ENCODE assay signal across 1 cellular context in genomic region chr1:31760901-31761470, GRCh38.
A peak's percentile ranks its signal among the peaks of the same experiment; 100 is the strongest.
TF ChIP-seq lines count a peak whose summit lies in the region.

No MANE protein-coding gene starts in this region.

TF ChIP-seq in K562, 482 proteins besides CTCF, POLR2A, EP300 and RAD21 (continued from another document and continues in another):
- TF ChIP-seq, protein P1, sequence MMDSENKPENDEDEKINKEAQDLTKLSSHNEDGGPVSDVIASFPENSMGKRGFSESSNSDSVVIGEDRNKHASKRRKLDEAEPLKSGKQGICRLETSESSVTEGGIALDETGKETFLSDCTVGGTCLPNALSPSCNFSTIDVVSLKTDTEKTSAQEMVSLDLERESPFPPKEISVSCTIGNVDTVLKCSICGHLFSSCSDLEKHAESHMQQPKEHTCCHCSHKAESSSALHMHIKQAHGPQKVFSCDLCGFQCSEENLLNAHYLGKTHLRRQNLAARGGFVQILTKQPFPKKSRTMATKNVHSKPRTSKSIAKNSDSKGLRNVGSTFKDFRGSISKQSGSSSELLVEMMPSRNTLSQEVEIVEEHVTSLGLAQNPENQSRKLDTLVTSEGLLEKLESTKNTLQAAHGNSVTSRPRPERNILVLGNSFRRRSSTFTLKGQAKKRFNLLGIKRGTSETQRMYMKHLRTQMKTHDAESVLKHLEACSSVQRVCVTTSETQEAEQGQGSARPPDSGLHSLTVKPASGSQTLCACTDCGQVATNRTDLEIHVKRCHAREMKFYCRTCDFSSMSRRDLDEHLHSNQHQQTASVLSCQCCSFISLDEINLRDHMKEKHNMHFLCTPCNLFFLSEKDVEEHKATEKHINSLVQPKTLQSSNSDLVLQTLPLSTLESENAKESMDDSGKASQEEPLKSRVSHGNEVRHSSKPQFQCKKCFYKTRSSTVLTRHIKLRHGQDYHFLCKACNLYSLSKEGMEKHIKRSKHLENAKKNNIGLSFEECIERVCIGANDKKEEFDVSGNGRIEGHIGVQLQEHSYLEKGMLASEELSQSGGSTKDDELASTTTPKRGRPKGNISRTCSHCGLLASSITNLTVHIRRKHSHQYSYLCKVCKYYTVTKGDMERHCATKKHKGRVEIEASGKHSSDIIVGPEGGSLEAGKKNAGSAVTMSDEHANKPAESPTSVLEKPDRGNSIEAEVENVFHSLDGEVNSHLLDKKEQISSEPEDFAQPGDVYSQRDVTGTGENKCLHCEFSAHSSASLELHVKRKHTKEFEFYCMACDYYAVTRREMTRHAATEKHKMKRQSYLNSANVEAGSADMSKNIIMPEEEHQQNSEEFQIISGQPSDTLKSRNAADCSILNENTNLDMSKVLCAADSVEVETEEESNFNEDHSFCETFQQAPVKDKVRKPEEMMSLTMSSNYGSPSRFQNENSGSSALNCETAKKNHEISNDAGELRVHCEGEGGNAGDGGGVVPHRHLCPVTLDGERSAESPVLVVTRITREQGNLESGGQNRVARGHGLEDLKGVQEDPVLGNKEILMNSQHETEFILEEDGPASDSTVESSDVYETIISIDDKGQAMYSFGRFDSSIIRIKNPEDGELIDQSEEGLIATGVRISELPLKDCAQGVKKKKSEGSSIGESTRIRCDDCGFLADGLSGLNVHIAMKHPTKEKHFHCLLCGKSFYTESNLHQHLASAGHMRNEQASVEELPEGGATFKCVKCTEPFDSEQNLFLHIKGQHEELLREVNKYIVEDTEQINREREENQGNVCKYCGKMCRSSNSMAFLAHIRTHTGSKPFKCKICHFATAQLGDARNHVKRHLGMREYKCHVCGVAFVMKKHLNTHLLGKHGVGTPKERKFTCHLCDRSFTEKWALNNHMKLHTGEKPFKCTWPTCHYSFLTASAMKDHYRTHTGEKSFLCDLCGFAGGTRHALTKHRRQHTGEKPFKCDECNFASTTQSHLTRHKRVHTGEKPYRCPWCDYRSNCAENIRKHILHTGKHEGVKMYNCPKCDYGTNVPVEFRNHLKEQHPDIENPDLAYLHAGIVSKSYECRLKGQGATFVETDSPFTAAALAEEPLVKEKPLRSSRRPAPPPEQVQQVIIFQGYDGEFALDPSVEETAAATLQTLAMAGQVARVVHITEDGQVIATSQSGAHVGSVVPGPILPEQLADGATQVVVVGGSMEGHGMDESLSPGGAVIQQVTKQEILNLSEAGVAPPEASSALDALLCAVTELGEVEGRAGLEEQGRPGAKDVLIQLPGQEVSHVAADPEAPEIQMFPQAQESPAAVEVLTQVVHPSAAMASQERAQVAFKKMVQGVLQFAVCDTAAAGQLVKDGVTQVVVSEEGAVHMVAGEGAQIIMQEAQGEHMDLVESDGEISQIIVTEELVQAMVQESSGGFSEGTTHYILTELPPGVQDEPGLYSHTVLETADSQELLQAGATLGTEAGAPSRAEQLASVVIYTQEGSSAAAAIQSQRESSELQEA (IDR thresholded peaks at IDR 0.05; ENCODE audit: low read depth) = no peak
- TF ChIP-seq ELK1 (CRISPR knock-in tag; IDR thresholded peaks at IDR 0.05) = no peak
- TF ChIP-seq BMI1 (IDR thresholded peaks at IDR 0.05; ENCODE audit: low read length) = peak; percentile 49; the same call in 1 of the 2 replicates
- no peak for TF ChIP-seq HDGF (IDR thresholded peaks at IDR 0.05)
- peak in 1 of 2 experiments; percentile 32; a peak in 1 of 4 replicates for TF ChIP-seq TEAD1 (CRISPR knock-in tag; IDR thresholded peaks at IDR 0.05)
- TF ChIP-seq SAP30 (IDR thresholded peaks at IDR 0.05; ENCODE audit: borderline replicate concordance, insufficient read depth, low read depth, low read length, poor library complexity, severe bottlenecking) = no peak
- TF ChIP-seq TFAP4 (CRISPR knock-in tag; IDR thresholded peaks at IDR 0.05; ENCODE audit: borderline replicate concordance) = peak; percentile 97
- no peak for TF ChIP-seq PHF8 (IDR thresholded peaks at IDR 0.05; ENCODE audit: borderline replicate concordance, low read length)
- TF ChIP-seq SMC3 (conservative IDR thresholded peaks at IDR 0.05; ENCODE audit: insufficient read depth, low read depth, low read length) = no peak
- no peak for TF ChIP-seq MYNN (IDR thresholded peaks at IDR 0.05)
- no peak for TF ChIP-seq MYNN (CRISPR knock-in tag; IDR thresholded peaks at IDR 0.05)
- TF ChIP-seq HDAC6 (IDR thresholded peaks at IDR 0.05; ENCODE audit: low read depth, low read length) = no peak
- TF ChIP-seq LCOR (CRISPR knock-in tag; IDR thresholded peaks at IDR 0.05) = no peak
- TF ChIP-seq, protein P2, sequence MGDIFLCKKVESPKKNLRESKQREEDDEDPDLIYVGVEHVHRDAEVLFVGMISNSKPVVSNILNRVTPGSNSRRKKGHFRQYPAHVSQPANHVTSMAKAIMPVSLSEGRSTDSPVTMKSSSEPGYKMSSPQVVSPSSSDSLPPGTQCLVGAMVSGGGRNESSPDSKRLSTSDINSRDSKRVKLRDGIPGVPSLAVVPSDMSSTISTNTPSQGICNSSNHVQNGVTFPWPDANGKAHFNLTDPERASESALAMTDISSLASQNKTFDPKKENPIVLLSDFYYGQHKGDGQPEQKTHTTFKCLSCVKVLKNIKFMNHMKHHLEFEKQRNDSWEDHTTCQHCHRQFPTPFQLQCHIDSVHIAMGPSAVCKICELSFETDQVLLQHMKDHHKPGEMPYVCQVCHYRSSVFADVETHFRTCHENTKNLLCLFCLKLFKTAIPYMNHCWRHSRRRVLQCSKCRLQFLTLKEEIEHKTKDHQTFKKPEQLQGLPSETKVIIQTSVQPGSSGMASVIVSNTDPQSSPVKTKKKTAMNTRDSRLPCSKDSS (IDR thresholded peaks at IDR 0.05; ENCODE audit: low read depth, partially characterized antibody) = no peak
- 0 out of 4 replicates have a peak, but pooled peaks of 1 of the 2 experiments have one; percentile 33 for TF ChIP-seq FOXA3 (CRISPR knock-in tag; conservative IDR thresholded peaks at IDR 0.05 in 1 of 2, IDR thresholded peaks at IDR 0.05 in 1 of 2)
- no peak for TF ChIP-seq ETV6 (IDR thresholded peaks at IDR 0.05; ENCODE audit: borderline replicate concordance in 1 of 2, low read depth in 2 of 2, low read length in 1 of 2)
- TF ChIP-seq ETV6 (CRISPR knock-in tag; IDR thresholded peaks at IDR 0.05; ENCODE audit: borderline replicate concordance) = no peak
- no peak for TF ChIP-seq ZNF41 (CRISPR knock-in tag; conservative IDR thresholded peaks at IDR 0.05)
- peak; percentile 21 for TF ChIP-seq NEUROD1 (IDR thresholded peaks at IDR 0.05; ENCODE audit: borderline replicate concordance, low read depth, low read length, partially characterized antibody)
- TF ChIP-seq DACH1 (IDR thresholded peaks at IDR 0.05; ENCODE audit: partially characterized antibody) = no peak
- TF ChIP-seq, protein P3, sequence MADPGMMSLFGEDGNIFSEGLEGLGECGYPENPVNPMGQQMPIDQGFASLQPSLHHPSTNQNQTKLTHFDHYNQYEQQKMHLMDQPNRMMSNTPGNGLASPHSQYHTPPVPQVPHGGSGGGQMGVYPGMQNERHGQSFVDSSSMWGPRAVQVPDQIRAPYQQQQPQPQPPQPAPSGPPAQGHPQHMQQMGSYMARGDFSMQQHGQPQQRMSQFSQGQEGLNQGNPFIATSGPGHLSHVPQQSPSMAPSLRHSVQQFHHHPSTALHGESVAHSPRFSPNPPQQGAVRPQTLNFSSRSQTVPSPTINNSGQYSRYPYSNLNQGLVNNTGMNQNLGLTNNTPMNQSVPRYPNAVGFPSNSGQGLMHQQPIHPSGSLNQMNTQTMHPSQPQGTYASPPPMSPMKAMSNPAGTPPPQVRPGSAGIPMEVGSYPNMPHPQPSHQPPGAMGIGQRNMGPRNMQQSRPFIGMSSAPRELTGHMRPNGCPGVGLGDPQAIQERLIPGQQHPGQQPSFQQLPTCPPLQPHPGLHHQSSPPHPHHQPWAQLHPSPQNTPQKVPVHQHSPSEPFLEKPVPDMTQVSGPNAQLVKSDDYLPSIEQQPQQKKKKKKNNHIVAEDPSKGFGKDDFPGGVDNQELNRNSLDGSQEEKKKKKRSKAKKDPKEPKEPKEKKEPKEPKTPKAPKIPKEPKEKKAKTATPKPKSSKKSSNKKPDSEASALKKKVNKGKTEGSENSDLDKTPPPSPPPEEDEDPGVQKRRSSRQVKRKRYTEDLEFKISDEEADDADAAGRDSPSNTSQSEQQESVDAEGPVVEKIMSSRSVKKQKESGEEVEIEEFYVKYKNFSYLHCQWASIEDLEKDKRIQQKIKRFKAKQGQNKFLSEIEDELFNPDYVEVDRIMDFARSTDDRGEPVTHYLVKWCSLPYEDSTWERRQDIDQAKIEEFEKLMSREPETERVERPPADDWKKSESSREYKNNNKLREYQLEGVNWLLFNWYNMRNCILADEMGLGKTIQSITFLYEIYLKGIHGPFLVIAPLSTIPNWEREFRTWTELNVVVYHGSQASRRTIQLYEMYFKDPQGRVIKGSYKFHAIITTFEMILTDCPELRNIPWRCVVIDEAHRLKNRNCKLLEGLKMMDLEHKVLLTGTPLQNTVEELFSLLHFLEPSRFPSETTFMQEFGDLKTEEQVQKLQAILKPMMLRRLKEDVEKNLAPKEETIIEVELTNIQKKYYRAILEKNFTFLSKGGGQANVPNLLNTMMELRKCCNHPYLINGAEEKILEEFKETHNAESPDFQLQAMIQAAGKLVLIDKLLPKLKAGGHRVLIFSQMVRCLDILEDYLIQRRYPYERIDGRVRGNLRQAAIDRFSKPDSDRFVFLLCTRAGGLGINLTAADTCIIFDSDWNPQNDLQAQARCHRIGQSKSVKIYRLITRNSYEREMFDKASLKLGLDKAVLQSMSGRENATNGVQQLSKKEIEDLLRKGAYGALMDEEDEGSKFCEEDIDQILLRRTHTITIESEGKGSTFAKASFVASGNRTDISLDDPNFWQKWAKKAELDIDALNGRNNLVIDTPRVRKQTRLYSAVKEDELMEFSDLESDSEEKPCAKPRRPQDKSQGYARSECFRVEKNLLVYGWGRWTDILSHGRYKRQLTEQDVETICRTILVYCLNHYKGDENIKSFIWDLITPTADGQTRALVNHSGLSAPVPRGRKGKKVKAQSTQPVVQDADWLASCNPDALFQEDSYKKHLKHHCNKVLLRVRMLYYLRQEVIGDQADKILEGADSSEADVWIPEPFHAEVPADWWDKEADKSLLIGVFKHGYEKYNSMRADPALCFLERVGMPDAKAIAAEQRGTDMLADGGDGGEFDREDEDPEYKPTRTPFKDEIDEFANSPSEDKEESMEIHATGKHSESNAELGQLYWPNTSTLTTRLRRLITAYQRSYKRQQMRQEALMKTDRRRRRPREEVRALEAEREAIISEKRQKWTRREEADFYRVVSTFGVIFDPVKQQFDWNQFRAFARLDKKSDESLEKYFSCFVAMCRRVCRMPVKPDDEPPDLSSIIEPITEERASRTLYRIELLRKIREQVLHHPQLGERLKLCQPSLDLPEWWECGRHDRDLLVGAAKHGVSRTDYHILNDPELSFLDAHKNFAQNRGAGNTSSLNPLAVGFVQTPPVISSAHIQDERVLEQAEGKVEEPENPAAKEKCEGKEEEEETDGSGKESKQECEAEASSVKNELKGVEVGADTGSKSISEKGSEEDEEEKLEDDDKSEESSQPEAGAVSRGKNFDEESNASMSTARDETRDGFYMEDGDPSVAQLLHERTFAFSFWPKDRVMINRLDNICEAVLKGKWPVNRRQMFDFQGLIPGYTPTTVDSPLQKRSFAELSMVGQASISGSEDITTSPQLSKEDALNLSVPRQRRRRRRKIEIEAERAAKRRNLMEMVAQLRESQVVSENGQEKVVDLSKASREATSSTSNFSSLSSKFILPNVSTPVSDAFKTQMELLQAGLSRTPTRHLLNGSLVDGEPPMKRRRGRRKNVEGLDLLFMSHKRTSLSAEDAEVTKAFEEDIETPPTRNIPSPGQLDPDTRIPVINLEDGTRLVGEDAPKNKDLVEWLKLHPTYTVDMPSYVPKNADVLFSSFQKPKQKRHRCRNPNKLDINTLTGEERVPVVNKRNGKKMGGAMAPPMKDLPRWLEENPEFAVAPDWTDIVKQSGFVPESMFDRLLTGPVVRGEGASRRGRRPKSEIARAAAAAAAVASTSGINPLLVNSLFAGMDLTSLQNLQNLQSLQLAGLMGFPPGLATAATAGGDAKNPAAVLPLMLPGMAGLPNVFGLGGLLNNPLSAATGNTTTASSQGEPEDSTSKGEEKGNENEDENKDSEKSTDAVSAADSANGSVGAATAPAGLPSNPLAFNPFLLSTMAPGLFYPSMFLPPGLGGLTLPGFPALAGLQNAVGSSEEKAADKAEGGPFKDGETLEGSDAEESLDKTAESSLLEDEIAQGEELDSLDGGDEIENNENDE (IDR thresholded peaks at IDR 0.05; ENCODE audit: low read depth, low read length) = no peak
- TF ChIP-seq TFAM (CRISPR knock-in tag; conservative IDR thresholded peaks at IDR 0.05) = no peak
- no peak for TF ChIP-seq MLLT1 (IDR thresholded peaks at IDR 0.05)
- 0 out of 2 replicates have a peak, but pooled peaks have one; percentile 43 for TF ChIP-seq SP1 (CRISPR knock-in tag; IDR thresholded peaks at IDR 0.05)
- TF ChIP-seq, protein P4, sequence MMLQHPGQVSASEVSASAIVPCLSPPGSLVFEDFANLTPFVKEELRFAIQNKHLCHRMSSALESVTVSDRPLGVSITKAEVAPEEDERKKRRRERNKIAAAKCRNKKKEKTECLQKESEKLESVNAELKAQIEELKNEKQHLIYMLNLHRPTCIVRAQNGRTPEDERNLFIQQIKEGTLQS (IDR thresholded peaks at IDR 0.05) = peak; percentile 84
- TF ChIP-seq, protein P4 (CRISPR knock-in tag; conservative IDR thresholded peaks at IDR 0.05) = no peak
